Comparison of ENCODE assay signal across 8 cellular contexts in genomic region chr6:36120539-36120938, GRCh38. TPM values are rescaled to one million over a fixed set of nuclear protein-coding genes. Genes with fewer than 3 reads are reported as not detected.
DNase-seq lines count a peak whose midpoint lies in the region; ATAC-seq lines count a peak whose summit lies in the region.

No MANE protein-coding gene starts in this region.

- DNase-seq in NCI-H748 (lab: John Stamatoyannopoulos, UW; ENCODE audit: unreplicated experiment) (peak; percentile 11), NCI-H748 treated with DMSO at 0.1 percent for 48 hours (lab: John Stamatoyannopoulos, UW) (no peak), NCI-H1436 (lab: John Stamatoyannopoulos, UW) (no peak), AML-193 (lab: John Stamatoyannopoulos, UW) (no peak)
- DNase-seq in activated CD4-positive, alpha-beta T cell treated with anti-CD3 and anti-CD28 coated beads for 4 hours = peak; percentile 73 to 79
- peak; percentile 62 to 68 for DNase-seq in stimulated activated CD8-positive, alpha-beta memory T cell treated with anti-CD3 and anti-CD28 coated beads, Interleukin-7, amount 100 ng/mL, for 4 hours (ENCODE audit: low read depth in 2 of 2)

- ATAC-seq in esophagus mucosa = peak; percentile 16
- no peak for ATAC-seq in HG03460 (IDR thresholded peaks at IDR 0.05; ENCODE audit: unreplicated experiment)

RNA-seq across cellular contexts. Expression of gene MAPK13, which starts 9.8 kb away (rescaled TPM):
- total RNA-seq in esophagus mucosa = 97.9 TPM

Comparison
In these comparisons a context has a peak if more than half of its experiments do, and no peak if none do; other contexts are left out.
1. DNase-seq: peak in NCI-H748 (single experiment), activated CD4-positive, alpha-beta T cell treated with anti-CD3 and anti-CD28 coated beads for 4 hours (2 of 2) and stimulated activated CD8-positive, alpha-beta memory T cell treated with anti-CD3 and anti-CD28 coated beads, Interleukin-7, amount 100 ng/mL, for 4 hours (2 of 2); none in NCI-H748 treated with DMSO at 0.1 percent for 48 hours (single experiment), NCI-H1436 (single experiment) and AML-193 (0 of 2).